ENCODE assay signal across 17 cellular contexts in genomic region chr15:35243758-35244157, GRCh38.
A peak's percentile ranks its signal among the peaks of the same experiment; 100 is the strongest.
DNase-seq lines count a peak whose midpoint lies in the region; TF ChIP-seq lines count a peak whose summit lies in the region.
"Had no signal": no experiment of that assay in that cellular context is flagged by ENCODE, and none has a peak within 500 bp of the region (broad histone marks: within the 10 kb centered on the region; RNA-seq: fewer than 3 reads in every experiment).

No MANE protein-coding gene starts in this region.

- H3K4me3 ChIP-seq in epithelial cell of esophagus (ENCODE audit: low read length) = no peak overlapping the region
- H3K4me3 ChIP-seq: MG63 had no signal

- DNase-seq in DMS53 (lab: John Stamatoyannopoulos, UW) = peak; percentile 6
- DNase-seq in DMS53 treated with DMSO at 0.1 percent for 48 hours (lab: John Stamatoyannopoulos, UW; ENCODE audit: unreplicated experiment) = no peak
- peak; percentile 2 for DNase-seq in M059J (ENCODE audit: low read depth)
- peak; percentile 2 for DNase-seq in epithelial cell of esophagus (ENCODE audit: low read depth)
- no peak for DNase-seq in middle frontal gyrus (ENCODE audit: extremely low spot score, low spot score)
- DNase-seq in NCI-H2081 (lab: John Stamatoyannopoulos, UW) = no peak
- DNase-seq in activated gamma-delta T cell (lab: John Stamatoyannopoulos, UW) = no peak
- no peak for DNase-seq in NCI-H2196 (lab: John Stamatoyannopoulos, UW; ENCODE audit: unreplicated experiment)
- DNase-seq: MG63; NCI-H1092; NCI-H1436 treated with DMSO at 0.1 percent for 48 hours; NCI-H2029; NCI-H2171 treated with DMSO at 0.1 percent for 48 hours; NCI-H748 treated with DMSO at 0.1 percent for 48 hours; NK-92 treated with Interleukin-12 subunit alpha and Interleukin-12 subunit beta, amount 100 ng/mL, for 24 hours; SHP77 treated with DMSO at 0.1 percent for 48 hours; SK-N-SH had no signal

- TF ChIP-seq CTCF in epithelial cell of esophagus (IDR thresholded peaks at IDR 0.05; ENCODE audit: insufficient read depth, low read depth, low read length, missing control alignments) = no peak

Comparison
In these comparisons a context has a peak if more than half of its experiments do, and no peak if none do; other contexts are left out.
1. DNase-seq: peak in DMS53 (single experiment), M059J (single experiment) and epithelial cell of esophagus (single experiment); none in DMS53 treated with DMSO at 0.1 percent for 48 hours (single experiment), middle frontal gyrus (single experiment), NCI-H2081 (0 of 2), activated gamma-delta T cell (single experiment) and NCI-H2196 (single experiment).